23 cellular contexts compared by ENCODE assay signal in the genomic region with DNA sequence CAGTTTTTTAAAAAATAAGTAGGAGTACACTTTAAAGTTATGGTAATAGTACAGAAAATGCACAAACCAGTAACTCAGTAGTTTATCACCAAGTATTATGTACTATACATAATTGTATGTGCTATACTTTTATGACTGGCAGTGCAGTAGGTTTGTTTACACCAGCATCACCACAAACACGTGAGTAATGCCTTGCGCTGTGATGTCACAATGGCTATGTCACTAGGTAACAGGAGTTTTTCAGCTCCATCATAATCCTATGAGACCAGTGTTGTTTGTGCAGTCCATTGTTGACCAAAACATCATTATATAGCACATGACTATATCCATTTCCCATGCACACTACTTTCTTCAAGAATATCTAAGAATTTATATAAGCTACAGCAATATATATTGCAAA.
DNase-seq lines count a peak whose midpoint lies in the region; ATAC-seq, FAIRE-seq and TF ChIP-seq lines count a peak whose summit lies in the region.
"Had no signal": no experiment of that assay in that cellular context is flagged by ENCODE, and none has a peak within 500 bp of the region (broad histone marks: within the 10 kb centered on the region; RNA-seq: fewer than 3 reads in every experiment).

No MANE protein-coding gene starts in this region.

- TF ChIP-seq EP300 in HepG2 (IDR thresholded peaks at IDR 0.05; ENCODE audit: low read depth in 2 of 2, low read length in 2 of 2) (no peak), HepG2 (CRISPR knock-in tag; IDR thresholded peaks at IDR 0.05; ENCODE audit: borderline replicate concordance) (no peak)

- in situ Hi-C loops in HepG2 (cut with HindIII; ENCODE audit: extremely low pct_ligation_motif_present, low pct_unique_long_range_greater_than_20kb) (no loop called here), IMR-90 (cut with MboI; ENCODE audit: low sequenced_read_pairs) (no loop called here)

- POLR2A ChIA-PET in HepG2 (lab: Yijun Ruan, JAX) (no interaction called here), IMR-90 (lab: Charles Lee; ENCODE audit: unreplicated experiment) (no interaction called here)

- H3K4me1 ChIP-seq in HepG2 (ENCODE audit: insufficient read depth, low read length) (peaks cover 15% of the 10 kb centered on the region), right lobe of liver (no peaks in the 10 kb centered on the region), IMR-90 (ENCODE audit: control insufficient read depth, insufficient read depth, low read length) (peaks cover 11% of the 10 kb centered on the region), mucosa of descending colon (ENCODE audit: low read depth) (peaks cover 5% of the 10 kb centered on the region), trophoblast cell (ENCODE audit: control insufficient read depth in 1 of 2, insufficient read depth in 2 of 2, low read length in 2 of 2) (peaks cover 6 to 8% of the 10 kb centered on the region in 2 experiments)
- H3K4me1 ChIP-seq: A549 had no signal

- no peak overlapping the region; the same call in 1 of the 2 replicates for H4K5ac ChIP-seq in IMR-90 (ENCODE audit: low read depth, low read length)

- CTCF ChIA-PET in HepG2 (lab: Yijun Ruan, JAX; ENCODE audit: low intra/inter-chr PET ratio, low total read pairs) (no interaction called here), IMR-90 (lab: Yijun Ruan, JAX) (no interaction called here)

- no peak overlapping the region for H4K12ac ChIP-seq in trophoblast cell (ENCODE audit: low read depth, low read length)

- no peak overlapping the region for H3K4me2 ChIP-seq in HepG2 (ENCODE audit: low read depth, low read length)
- H3K4me2 ChIP-seq in IMR-90 (ENCODE audit: low read depth, low read length), result no peak overlapping the region
- H3K4me2 ChIP-seq in trophoblast cell (ENCODE audit: low read length), result no peak overlapping the region
- H3K4me2 ChIP-seq: A549; BLaER1 treated with 17β-estradiol and CSF1 and Interleukin-3, amounts not matched to agents 10 nM and 100 nM had no signal

- H3K14ac ChIP-seq in IMR-90 (replicated peaks; ENCODE audit: low read depth, low read length), result no peak overlapping the region
- no peak overlapping the region for H3K14ac ChIP-seq in trophoblast cell (ENCODE audit: low read length)

- no peak overlapping the region for H3K23ac ChIP-seq in IMR-90 (ENCODE audit: low read depth, low read length)
- H3K23ac ChIP-seq in trophoblast cell (ENCODE audit: low read length), result no peak overlapping the region

- no peak overlapping the region for H2BK20ac ChIP-seq in IMR-90 (ENCODE audit: low read depth, low read length)

- H3K27ac ChIP-seq in HepG2 (ENCODE audit: extremely low read length, insufficient read depth, low read length) (no peak overlapping the region), right lobe of liver (no peak overlapping the region), IMR-90 (ENCODE audit: insufficient read depth, low read length) (no peak overlapping the region), trophoblast cell (ENCODE audit: low read depth, low read length) (no peak overlapping the region)
- H3K27ac ChIP-seq: 22Rv1; A549; BLaER1 treated with 17β-estradiol and CSF1 and Interleukin-3, amounts not matched to agents 10 nM and 100 nM; C4-2B had no signal

- H2BK15ac ChIP-seq in IMR-90 (ENCODE audit: low read depth, low read length), result no peak overlapping the region

- TF ChIP-seq CTCF in HepG2 (CRISPR knock-in tag; IDR thresholded peaks at IDR 0.05) (no peak), right lobe of liver (IDR thresholded peaks at IDR 0.05) (no peak), IMR-90 (conservative IDR thresholded peaks at IDR 0.05; ENCODE audit: low read depth, low read length) (no peak), mucosa of descending colon (IDR thresholded peaks at IDR 0.05) (no peak), nephron progenitor cell (IDR thresholded peaks at IDR 0.05) (no peak)

- H2AK9ac ChIP-seq in IMR-90 (replicated peaks; ENCODE audit: low read depth, low read length, poor library complexity), result no peak overlapping the region

- peak overlapping the region; percentile 70 for H2BK5ac ChIP-seq in IMR-90 (ENCODE audit: low read depth, low read length, poor library complexity, severe bottlenecking)
- H2BK5ac ChIP-seq in trophoblast cell (ENCODE audit: low read depth, low read length, poor library complexity), result no peak overlapping the region

- no peaks in the 10 kb centered on the region for H3K36me3 ChIP-seq in HepG2 (replicated peaks in 1 of 2; ENCODE audit: control insufficient read depth in 1 of 2, insufficient read depth in 2 of 2, low read length in 2 of 2)
- H3K36me3 ChIP-seq in right lobe of liver, result no peaks in the 10 kb centered on the region
- H3K36me3 ChIP-seq in IMR-90 (ENCODE audit: control insufficient read depth, insufficient read depth, low read length), result peaks cover 14% of the 10 kb centered on the region; the same call in 1 of the 2 replicates
- no peaks in the 10 kb centered on the region for H3K36me3 ChIP-seq in mucosa of descending colon (ENCODE audit: low read depth)
- peaks cover 0 to 3% of the 10 kb centered on the region in 2 experiments for H3K36me3 ChIP-seq in trophoblast cell (ENCODE audit: control insufficient read depth in 1 of 2, insufficient read depth in 2 of 2, low read length in 2 of 2)

- no peak for DNase-seq in HepG2 (ENCODE audit: low spot score)
- DNase-seq in right lobe of liver, result no peak
- no peak for DNase-seq in IMR-90
- no peak for DNase-seq in mucosa of descending colon
- peak; percentile 69 to 84 for DNase-seq in trophoblast cell
- no peak for DNase-seq in HCEC 1CT
- DNase-seq in nephron progenitor cell, result no peak
- DNase-seq: AML-193; Caco-2; Calu3; CD4-positive, alpha-beta T cell; CD8-positive, alpha-beta T cell; DMS79 treated with DMSO at 0.1 percent for 48 hours; GDM1 had no signal

- no peaks in the 10 kb centered on the region for H3K4me1 Mint-ChIP-seq in nephron progenitor cell
- H3K4me1 Mint-ChIP-seq: B cell had no signal

- H4K8ac ChIP-seq in IMR-90 (ENCODE audit: low read depth in 2 of 2, low read length in 2 of 2) (no peak overlapping the region), trophoblast cell (ENCODE audit: low read depth, low read length) (no peak overlapping the region)

- H3K27me3 ChIP-seq in HepG2 (ENCODE audit: control insufficient read depth in 1 of 2, insufficient read depth in 2 of 2, low read length in 2 of 2), result no peaks in the 10 kb centered on the region
- H3K27me3 ChIP-seq in right lobe of liver, result no peaks in the 10 kb centered on the region
- no peaks in the 10 kb centered on the region for H3K27me3 ChIP-seq in IMR-90 (ENCODE audit: control insufficient read depth, insufficient read depth, low read length)
- no peaks in the 10 kb centered on the region for H3K27me3 ChIP-seq in trophoblast cell (ENCODE audit: insufficient read depth, low read length)
- H3K27me3 ChIP-seq: BLaER1 treated with 17β-estradiol and CSF1 and Interleukin-3, amounts not matched to agents 10 nM and 100 nM had no signal

- H2BK120ac ChIP-seq in IMR-90 (ENCODE audit: low read depth, low read length) (no peak overlapping the region), trophoblast cell (ENCODE audit: insufficient read depth, low read length, poor library complexity) (no peak overlapping the region)

- H4K20me1 ChIP-seq in HepG2 (ENCODE audit: insufficient read depth, low read length) (no peaks in the 10 kb centered on the region), IMR-90 (ENCODE audit: insufficient read depth, low read length) (peaks cover 2% of the 10 kb centered on the region; the same call in 1 of the 2 replicates)
- H4K20me1 ChIP-seq: BLaER1 treated with 17β-estradiol and CSF1 and Interleukin-3, amounts not matched to agents 10 nM and 100 nM had no signal

- H4K91ac ChIP-seq in IMR-90 (ENCODE audit: insufficient read depth, low read depth, low read length) (peak overlapping the region; percentile 50; the same call in 1 of the 2 replicates), trophoblast cell (ENCODE audit: low read depth, low read length) (no peak overlapping the region)

- no peak overlapping the region for H3K4me3 Mint-ChIP-seq in nephron progenitor cell
- H3K4me3 Mint-ChIP-seq: B cell; CD4-positive, alpha-beta T cell; CD8-positive, alpha-beta T cell had no signal

- H3K27ac Mint-ChIP-seq in nephron progenitor cell, result no peak overlapping the region
- H3K27ac Mint-ChIP-seq: B cell; CD4-positive, alpha-beta T cell; CD8-positive, alpha-beta T cell had no signal

- no peaks in the 10 kb centered on the region for H3K79me2 ChIP-seq in HepG2 (ENCODE audit: insufficient read depth, low read length)
- H3K79me2 ChIP-seq in trophoblast cell (ENCODE audit: control insufficient read depth, insufficient read depth, low read length, poor library complexity), result no peaks in the 10 kb centered on the region

- H3K79me1 ChIP-seq in IMR-90 (ENCODE audit: low read depth in 1 of 2, low read length in 2 of 2) (peaks cover 24 to 44% of the 10 kb centered on the region in 2 experiments), trophoblast cell (ENCODE audit: low read length) (peaks cover 5% of the 10 kb centered on the region)

- H3K4ac ChIP-seq in IMR-90 (ENCODE audit: low read depth, low read length) (peak overlapping the region; percentile 10; the same call in 1 of the 2 replicates), trophoblast cell (ENCODE audit: low read depth, low read length) (no peak overlapping the region)

- no peak for ATAC-seq in HepG2
- ATAC-seq in right lobe of liver, result no peak
- no peak for ATAC-seq in IMR-90 (ENCODE audit: low read depth)
- ATAC-seq in mucosa of descending colon, result peak; percentile 13
- ATAC-seq in HG03196 (IDR thresholded peaks at IDR 0.05; ENCODE audit: unreplicated experiment), result no peak
- ATAC-seq: A549; CD8-positive, alpha-beta T cell; GM12878 had no signal

- H3K27me3 Mint-ChIP-seq in nephron progenitor cell (ENCODE audit: low read depth, poor library complexity), result no peaks in the 10 kb centered on the region
- H3K27me3 Mint-ChIP-seq: B cell; CD4-positive, alpha-beta T cell had no signal

- H3K18ac ChIP-seq in IMR-90 (ENCODE audit: low read depth, low read length), result peak overlapping the region; percentile 47; the same call in 1 of the 2 replicates
- no peak overlapping the region for H3K18ac ChIP-seq in trophoblast cell (ENCODE audit: low read length)

- peaks cover 39% of the 10 kb centered on the region for H3K9me3 Mint-ChIP-seq in nephron progenitor cell

- H3K9ac ChIP-seq in HepG2 (ENCODE audit: insufficient read depth, low read depth, low read length) (no peak overlapping the region), IMR-90 (ENCODE audit: low read depth, low read length) (no peak overlapping the region), trophoblast cell (ENCODE audit: low read length) (no peak overlapping the region)
- H3K9ac ChIP-seq: BLaER1 treated with 17β-estradiol and CSF1 and Interleukin-3, amounts not matched to agents 10 nM and 100 nM had no signal

- dilution Hi-C loops in IMR-90 (cut with HindIII; ENCODE audit: low sequenced_read_pairs, unreplicated experiment), result no loop called here

- peaks cover 13% of the 10 kb centered on the region for H3K9me1 ChIP-seq in IMR-90 (ENCODE audit: insufficient read depth, low read length)

- intact Hi-C loops in HepG2 (cut with micrococcal nuclease; ENCODE audit: unreplicated experiment) (no loop called here), right lobe of liver (cut with DNase I) (no loop called here), IMR-90 (cut with micrococcal nuclease) (no loop called here), mucosa of descending colon (cut with DNase I, micrococcal nuclease) (no loop called here)

- WGBS in HepG2 (ENCODE audit: low lambda C conversion rate), result 100% methylated on average over 2 of the region's 2 CpGs
- WGBS in right lobe of liver (ENCODE audit: insufficient coverage, low coverage, low lambda C conversion rate, missing lambda C conversion rate), result 76% methylated on average over 2 of the region's 2 CpGs
- 100% methylated on average over 2 of the region's 2 CpGs; no CpG with 5 or more reads in 1 of the 2 experiments for WGBS in IMR-90 (ENCODE audit: extremely low coverage in 2 of 2, insufficient read length in 1 of 2), 2 experiments
- WGBS in trophoblast cell (ENCODE audit: extremely low coverage, insufficient coverage, insufficient read length), result no CpG with 5 or more reads among the region's 2 CpGs

- H2AK5ac ChIP-seq in IMR-90 (ENCODE audit: low read depth, low read length) (no peak overlapping the region; the same call in 1 of the 2 replicates), trophoblast cell (ENCODE audit: low read length) (no peak overlapping the region)

- TF ChIP-seq RAD21 in HepG2 (CRISPR knock-in tag; IDR thresholded peaks at IDR 0.05) (no peak), IMR-90 (IDR thresholded peaks at IDR 0.05; ENCODE audit: low read length) (no peak)

- no peak overlapping the region for H2BK12ac ChIP-seq in trophoblast cell (ENCODE audit: low read length)

- H3K36me3 Mint-ChIP-seq in nephron progenitor cell (ENCODE audit: low read depth), result peaks cover 70% of the 10 kb centered on the region

- H3K56ac ChIP-seq in IMR-90 (ENCODE audit: extremely low read depth, insufficient read depth, low read length), result no peak overlapping the region

- H3K9me3 ChIP-seq in HepG2 (ENCODE audit: low read length) (peaks cover 14% of the 10 kb centered on the region; the same call in 1 of the 2 replicates), right lobe of liver (no peaks in the 10 kb centered on the region), IMR-90 (ENCODE audit: control insufficient read depth, insufficient read depth, low read length) (no peaks in the 10 kb centered on the region), mucosa of descending colon (peaks cover 9% of the 10 kb centered on the region), trophoblast cell (ENCODE audit: insufficient read depth, low read depth, low read length) (no peaks in the 10 kb centered on the region)
- H3K9me3 ChIP-seq: A549 had no signal

- no peak for FAIRE-seq in HepG2 (lab: Jason Lieb, UNC)
- FAIRE-seq: A549, D721Med, GM12878, GM19239 had no signal

- TF ChIP-seq POLR2A in HepG2 (IDR thresholded peaks at IDR 0.05; ENCODE audit: insufficient read depth in 1 of 2, low read depth in 2 of 2, low read length in 2 of 2) (no peak), right lobe of liver (IDR thresholded peaks at IDR 0.05) (no peak), IMR-90 (IDR thresholded peaks at IDR 0.05; ENCODE audit: low read depth, low read length) (no peak)

- BruUV-seq in HepG2 (replicated peaks; lab: Mats Ljungman, UMichigan) (no TSS peak), IMR-90 (replicated peaks; lab: Mats Ljungman, UMichigan) (no TSS peak)

- H3K4me3 ChIP-seq in HepG2 (replicated peaks in 1 of 3; ENCODE audit: insufficient read depth in 1 of 3, low read depth in 2 of 3, low read length in 3 of 3) (no peak overlapping the region), right lobe of liver (no peak overlapping the region), IMR-90 (ENCODE audit: insufficient read depth, low read depth, low read length) (no peak overlapping the region), mucosa of descending colon (no peak overlapping the region), trophoblast cell (ENCODE audit: low read depth, low read length) (no peak overlapping the region)
- H3K4me3 ChIP-seq: A549; BLaER1 treated with 17β-estradiol and CSF1 and Interleukin-3, amounts not matched to agents 10 nM and 100 nM; GM12878 had no signal

- H2AFZ ChIP-seq in HepG2 (ENCODE audit: low read length), result no peak overlapping the region
- no peak overlapping the region for H2AFZ ChIP-seq in IMR-90 (replicated peaks; ENCODE audit: low read length, poor library complexity)
- H2AFZ ChIP-seq in trophoblast cell (ENCODE audit: insufficient read depth, low read length, poor library complexity), result no peak overlapping the region

Comparison
In these comparisons a context has a peak if more than half of its experiments do, and no peak if none do; other contexts are left out.
1. DNase-seq: peak in trophoblast cell (2 of 2); none in HepG2 (single experiment), right lobe of liver (0 of 3), IMR-90 (single experiment), mucosa of descending colon (0 of 3), HCEC 1CT (single experiment) and nephron progenitor cell (single experiment).